Comparison of ENCODE assay signal across 1 cellular context in genomic region chr20:57066126-57066900, GRCh38.
TF ChIP-seq lines count a peak whose summit lies in the region.

No MANE protein-coding gene starts in this region.

TF ChIP-seq in GM23338, 12 proteins besides CTCF, POLR2A, EP300 and RAD21 (continued from another document):
- TF ChIP-seq JUNB (IDR thresholded peaks at IDR 0.05; ENCODE audit: unreplicated experiment) (no peak), EZH2phosphoT487 (IDR thresholded peaks at IDR 0.05; ENCODE audit: unreplicated experiment) (no peak), POLR2AphosphoS5 (IDR thresholded peaks at IDR 0.05; ENCODE audit: low read depth) (no peak), CREB1 (CRISPR knock-in tag; IDR thresholded peaks at IDR 0.05; ENCODE audit: low read depth) (no peak), REST (IDR thresholded peaks at IDR 0.05; ENCODE audit: unreplicated experiment) (no peak), STAT1 (IDR thresholded peaks at IDR 0.05; ENCODE audit: unreplicated experiment) (no peak), ZNF331 (CRISPR knock-in tag; IDR thresholded peaks at IDR 0.05; ENCODE audit: low read depth) (no peak), ZNF462 (CRISPR knock-in tag; IDR thresholded peaks at IDR 0.05) (no peak)
TF ChIP-seq in GM23338: peak in this region for 0.
